Comparison of ENCODE assay signal across 8 cellular contexts in genomic region chr1:92584810-92585209, GRCh38.
DNase-seq lines count a peak whose midpoint lies in the region; ATAC-seq, FAIRE-seq and TF ChIP-seq lines count a peak whose summit lies in the region.
"Not testable (repeated sequence)": the region's sequence is repeated elsewhere in the genome, so short reads cannot be mapped to it uniquely, and the experiment has no call there.

No MANE protein-coding gene starts in this region.

- not testable (repeated sequence) for H3K27me3 ChIP-seq in CD4-positive, CD25-positive, alpha-beta regulatory T cell (ENCODE audit: control insufficient read depth, insufficient read depth, low read length); RWPE2 (ENCODE audit: insufficient read depth, poor library complexity, severe bottlenecking); endothelial cell of umbilical vein (ENCODE audit: control insufficient read depth in 2 of 2, insufficient read depth in 2 of 2, low read length in 2 of 2); small intestine (ENCODE audit: control insufficient read depth in 2 of 2, insufficient read depth in 2 of 2, low read length in 2 of 2)

- not testable (repeated sequence) for ATAC-seq in CD4-positive, CD25-positive, alpha-beta regulatory T cell (ENCODE audit: low read depth in 2 of 2); RWPE2 (ENCODE audit: low read depth)
- ATAC-seq in GM19455 (IDR thresholded peaks at IDR 0.05; ENCODE audit: unreplicated experiment): peak; percentile 23
- ATAC-seq in HG03159 (IDR thresholded peaks at IDR 0.05; ENCODE audit: unreplicated experiment): peak; percentile 5
- ATAC-seq in activated CD8-positive, alpha-beta memory T cell treated with anti-CD3 and anti-CD28 coated beads, Interleukin-2, amount 10 ng/mL, durations not matched to agents 7 days and 5 days: peak; percentile 7

- peak overlapping the region; percentile 2 for H3K4me3 ChIP-seq in CD4-positive, CD25-positive, alpha-beta regulatory T cell (ENCODE audit: low read depth, low read length)
- H3K4me3 ChIP-seq in RWPE2 (ENCODE audit: severe bottlenecking); endothelial cell of umbilical vein (replicated peaks in 1 of 3; ENCODE audit: insufficient read depth in 1 of 3, low read depth in 1 of 3, low read length in 3 of 3); small intestine (ENCODE audit: low read depth in 1 of 2, low read length in 2 of 2): not testable (repeated sequence)

- H3K27ac Mint-ChIP-seq in CD4-positive, CD25-positive, alpha-beta regulatory T cell: peak overlapping the region in 1 of 3 donors; percentile 52
- H3K27ac Mint-ChIP-seq in activated CD8-positive, alpha-beta memory T cell treated with anti-CD3 and anti-CD28 coated beads, Interleukin-2, amount 10 ng/mL, durations not matched to agents 7 days and 5 days: peak overlapping the region; percentile 96
- H3K27ac Mint-ChIP-seq in activated naive CD4-positive, alpha-beta T cell treated with anti-CD3 and anti-CD28 coated beads, Interleukin-2, amount 50 U/mL, for 24 hours: peak overlapping the region; percentile 83

- dilution Hi-C loops in endothelial cell of umbilical vein (cut with MboI; ENCODE audit: extremely low pct_ligation_motif_present, low sequenced_read_pairs): not testable (repeated sequence)

- H3K9ac ChIP-seq in endothelial cell of umbilical vein (replicated peaks; ENCODE audit: extremely low read depth, insufficient read depth, low read length): not testable (repeated sequence)

- H3K27ac ChIP-seq in CD4-positive, CD25-positive, alpha-beta regulatory T cell (ENCODE audit: insufficient read depth, low read length, poor library complexity, severe bottlenecking): not testable (repeated sequence)
- H3K27ac ChIP-seq in RWPE2 (ENCODE audit: poor library complexity, severe bottlenecking) (peak overlapping the region; percentile 90), endothelial cell of umbilical vein (ENCODE audit: insufficient read depth, low read depth, low read length) (peak overlapping the region; percentile 48), small intestine (ENCODE audit: low read depth in 1 of 2, low read length in 1 of 2) (peak overlapping the region; percentile 2 to 77)

- H3K9me3 ChIP-seq in CD4-positive, CD25-positive, alpha-beta regulatory T cell (ENCODE audit: control insufficient read depth in 2 of 2, low read length in 2 of 2); RWPE2 (ENCODE audit: severe bottlenecking); endothelial cell of umbilical vein (replicated peaks; ENCODE audit: control insufficient read depth, insufficient read depth, low read length); small intestine (ENCODE audit: control insufficient read depth, low read depth): not testable (repeated sequence)

- not testable (repeated sequence) for DNase-seq in CD4-positive, CD25-positive, alpha-beta regulatory T cell; RWPE2 (ENCODE audit: low spot score); activated CD8-positive, alpha-beta memory T cell treated with anti-CD3 and anti-CD28 coated beads, Interleukin-2, amount 10 ng/mL, durations not matched to agents 7 days and 5 days; endothelial cell of umbilical vein (ENCODE audit: low read depth, low spot score); small intestine

- not testable (repeated sequence) for TF ChIP-seq POLR2A in endothelial cell of umbilical vein (IDR thresholded peaks at IDR 0.05; ENCODE audit: low read depth, low read length)

- H4K20me1 ChIP-seq in endothelial cell of umbilical vein (replicated peaks; ENCODE audit: control insufficient read depth, extremely low read depth, insufficient read depth, low read length): not testable (repeated sequence)

- not testable (repeated sequence) for H3K27me3 Mint-ChIP-seq in CD4-positive, CD25-positive, alpha-beta regulatory T cell; activated CD8-positive, alpha-beta memory T cell treated with anti-CD3 and anti-CD28 coated beads, Interleukin-2, amount 10 ng/mL, durations not matched to agents 7 days and 5 days; activated naive CD4-positive, alpha-beta T cell treated with anti-CD3 and anti-CD28 coated beads, Interleukin-2, amount 50 U/mL, for 24 hours

- not testable (repeated sequence) for TF ChIP-seq CTCF in RWPE2 (IDR thresholded peaks at IDR 0.05; ENCODE audit: poor library complexity, severe bottlenecking); endothelial cell of umbilical vein (IDR thresholded peaks at IDR 0.05; ENCODE audit: extremely low read depth in 1 of 2, insufficient read depth in 1 of 2, low read depth in 1 of 2, low read length in 2 of 2)

- H3K4me3 Mint-ChIP-seq in CD4-positive, CD25-positive, alpha-beta regulatory T cell: peak overlapping the region in 1 of 4 donors; percentile 52
- not testable (repeated sequence) for H3K4me3 Mint-ChIP-seq in activated CD8-positive, alpha-beta memory T cell treated with anti-CD3 and anti-CD28 coated beads, Interleukin-2, amount 10 ng/mL, durations not matched to agents 7 days and 5 days
- peak overlapping the region; percentile 49 for H3K4me3 Mint-ChIP-seq in activated naive CD4-positive, alpha-beta T cell treated with anti-CD3 and anti-CD28 coated beads, Interleukin-2, amount 50 U/mL, for 24 hours

- CTCF ChIA-PET in activated CD8-positive, alpha-beta memory T cell treated with anti-CD3 and anti-CD28 coated beads, Interleukin-2, amount 10 ng/mL, durations not matched to agents 7 days and 5 days (lab: Charles Lee): interaction anchor here (0.8 to 3.1 kb wide), 7 partner anchors 13 to 275 kb away, joined by 3 to 36 read pairs (median 4); partner anchors contain the start of gene GFI1
- CTCF ChIA-PET in endothelial cell of umbilical vein (lab: Charles Lee): interaction anchor here (1.3 kb wide), 1 partner anchor 14 kb away, joined by 3 read pairs; no protein-coding TSS in a partner anchor

- WGBS in small intestine, 3 donors: 73 to 80% (median 73%) methylated on average over 5 of the region's 5 CpGs

- not testable (repeated sequence) for H3K36me3 ChIP-seq in CD4-positive, CD25-positive, alpha-beta regulatory T cell (ENCODE audit: control insufficient read depth, insufficient read depth, low read length); RWPE2 (ENCODE audit: low read depth); endothelial cell of umbilical vein (ENCODE audit: control insufficient read depth in 2 of 2, extremely low read depth in 1 of 2, insufficient read depth in 2 of 2, low read length in 2 of 2); small intestine (ENCODE audit: control insufficient read depth in 2 of 2, insufficient read depth in 2 of 2, low read length in 2 of 2)

- peaks cover 23% of the 10 kb centered on the region for H3K4me1 ChIP-seq in CD4-positive, CD25-positive, alpha-beta regulatory T cell (ENCODE audit: control insufficient read depth, insufficient read depth, low read length, poor library complexity, severe bottlenecking)
- peaks cover 23% of the 10 kb centered on the region for H3K4me1 ChIP-seq in RWPE2 (ENCODE audit: insufficient read depth, poor library complexity, severe bottlenecking)
- H3K4me1 ChIP-seq in endothelial cell of umbilical vein (ENCODE audit: control insufficient read depth, extremely low read depth, insufficient read depth, low read length): peaks cover 17% of the 10 kb centered on the region
- not testable (repeated sequence) for H3K4me1 ChIP-seq in small intestine (ENCODE audit: control insufficient read depth in 2 of 2, insufficient read depth in 1 of 2, low read depth in 1 of 2, low read length in 1 of 2)

- not testable (repeated sequence) for H3K36me3 Mint-ChIP-seq in CD4-positive, CD25-positive, alpha-beta regulatory T cell; activated naive CD4-positive, alpha-beta T cell treated with anti-CD3 and anti-CD28 coated beads, Interleukin-2, amount 50 U/mL, for 24 hours
- H3K36me3 Mint-ChIP-seq in activated CD8-positive, alpha-beta memory T cell treated with anti-CD3 and anti-CD28 coated beads, Interleukin-2, amount 10 ng/mL, durations not matched to agents 7 days and 5 days: peaks cover 20% of the 10 kb centered on the region

- intact Hi-C loops in endothelial cell of umbilical vein (cut with micrococcal nuclease): not testable (repeated sequence)

- peak overlapping the region; percentile 76 for H3K4me2 ChIP-seq in endothelial cell of umbilical vein (ENCODE audit: insufficient read depth, low read length)

- POLR2A ChIA-PET in endothelial cell of umbilical vein (lab: Charles Lee): not testable (repeated sequence)

- not testable (repeated sequence) for H2AFZ ChIP-seq in endothelial cell of umbilical vein (ENCODE audit: low read depth, low read length)

- H3K79me2 ChIP-seq in endothelial cell of umbilical vein (ENCODE audit: control insufficient read depth, insufficient read depth, low read length): not testable (repeated sequence)

- H3K9me1 ChIP-seq in endothelial cell of umbilical vein (replicated peaks; ENCODE audit: control insufficient read depth, extremely low read depth, insufficient read depth, low read length): not testable (repeated sequence)

- H3K9me3 Mint-ChIP-seq in CD4-positive, CD25-positive, alpha-beta regulatory T cell; activated CD8-positive, alpha-beta memory T cell treated with anti-CD3 and anti-CD28 coated beads, Interleukin-2, amount 10 ng/mL, durations not matched to agents 7 days and 5 days (ENCODE audit: low read depth): not testable (repeated sequence)
- H3K9me3 Mint-ChIP-seq in activated naive CD4-positive, alpha-beta T cell treated with anti-CD3 and anti-CD28 coated beads, Interleukin-2, amount 50 U/mL, for 24 hours: peaks cover 10% of the 10 kb centered on the region

- not testable (repeated sequence) for BruUV-seq in endothelial cell of umbilical vein (replicated peaks; lab: Mats Ljungman, UMichigan)

- peak; percentile 64 for FAIRE-seq in endothelial cell of umbilical vein (lab: Jason Lieb, UNC)
- FAIRE-seq in small intestine (lab: Jason Lieb, UNC): not testable (repeated sequence)

- H3K4me1 Mint-ChIP-seq in CD4-positive, CD25-positive, alpha-beta regulatory T cell: peaks cover 11 to 54% (median 31%) of the 10 kb centered on the region in 4 donors
- peaks cover 66% of the 10 kb centered on the region for H3K4me1 Mint-ChIP-seq in activated CD8-positive, alpha-beta memory T cell treated with anti-CD3 and anti-CD28 coated beads, Interleukin-2, amount 10 ng/mL, durations not matched to agents 7 days and 5 days
- peaks cover 75% of the 10 kb centered on the region for H3K4me1 Mint-ChIP-seq in activated naive CD4-positive, alpha-beta T cell treated with anti-CD3 and anti-CD28 coated beads, Interleukin-2, amount 50 U/mL, for 24 hours
